Comparison of ENCODE assay signal across 1 cellular context in genomic region chr12:32569256-32569655, GRCh38.
TF ChIP-seq lines count a peak whose summit lies in the region.

No MANE protein-coding gene starts in this region.

TF ChIP-seq in SK-N-SH treated with all-trans-retinoic acid at 6 μM for 48 hours, 23 proteins besides CTCF, POLR2A, EP300 and RAD21 (continued from another document):
- TF ChIP-seq PATZ1 (CRISPR knock-in tag; IDR thresholded peaks at IDR 0.05; ENCODE audit: borderline replicate concordance), result no peak
